Comparison of ENCODE assay signal across 8 cellular contexts in genomic region chr1:31413405-31414005, GRCh38. TPM values are rescaled to one million over a fixed set of nuclear protein-coding genes. Genes with fewer than 3 reads are reported as not detected.
DNase-seq lines count a peak whose midpoint lies in the region; ATAC-seq and TF ChIP-seq lines count a peak whose summit lies in the region.

No MANE protein-coding gene starts in this region.

- TF ChIP-seq CTCF in lower leg skin (IDR thresholded peaks at IDR 0.05) = no peak
- no peak for TF ChIP-seq CTCF in suprapubic skin (IDR thresholded peaks at IDR 0.05)

- H3K4me1 ChIP-seq in SJCRH30 (peaks cover 21% of the 10 kb centered on the region), suprapubic skin (peaks cover 37% of the 10 kb centered on the region)

- H3K4me3 ChIP-seq in SJCRH30 (peak overlapping the region; percentile 71), lower leg skin (ENCODE audit: low read depth, poor library complexity, severe bottlenecking) (peak overlapping the region; percentile 79), suprapubic skin (peak overlapping the region; percentile 73)

- no peak for TF ChIP-seq POLR2A in lower leg skin (IDR thresholded peaks at IDR 0.05)
- no peak for TF ChIP-seq POLR2A in suprapubic skin (IDR thresholded peaks at IDR 0.05)

- DNase-seq in D341Med (ENCODE audit: low spot score) (peak; percentile 69), SJCRH30 (peak; percentile 87), dermis blood vessel endothelial cell (peak; percentile 49), lower leg skin (ENCODE audit: low spot score in 2 of 2) (peak; percentile 61 to 95), suprapubic skin (ENCODE audit: low spot score in 2 of 2) (peak; percentile 85 to 92), cortex of kidney (lab: John Stamatoyannopoulos, UW) (no peak)

- intact Hi-C loops in lower leg skin (cut with DNase I; ENCODE audit: low total_unique reads) = loop anchor here (10.0 kb wide), 1 partner anchor 131 kb away; no protein-coding TSS in a partner anchor

- H3K27ac ChIP-seq in SJCRH30 (peak overlapping the region; percentile 89), suprapubic skin (peak overlapping the region; percentile 80)

- ATAC-seq in HG02759 (IDR thresholded peaks at IDR 0.05; ENCODE audit: unreplicated experiment) (peak; percentile 36), HG03457 (IDR thresholded peaks at IDR 0.05; ENCODE audit: unreplicated experiment) (no peak)

- WGBS in lower leg skin, 2 donors = 0 to 1% methylated on average over 41 to 46 of the region's 56 CpGs
- 3% methylated on average over 23 of the region's 56 CpGs for WGBS in suprapubic skin

- no peaks in the 10 kb centered on the region for H3K36me3 ChIP-seq in SJCRH30
- no peaks in the 10 kb centered on the region for H3K36me3 ChIP-seq in suprapubic skin

- H3K9me3 ChIP-seq in SJCRH30 (replicated peaks) (no peaks in the 10 kb centered on the region), suprapubic skin (no peaks in the 10 kb centered on the region)

- TF ChIP-seq EP300 in suprapubic skin (IDR thresholded peaks at IDR 0.05) = no peak

- H3K27me3 ChIP-seq in SJCRH30 (no peaks in the 10 kb centered on the region), suprapubic skin (no peaks in the 10 kb centered on the region)

RNA-seq across cellular contexts. Expression of gene SERINC2, which starts 0.5 kb away (rescaled TPM):
- 14.2 and 17.1 TPM in 2 replicates for total RNA-seq in SJCRH30 (2014; rRNA removed; shearing (Covaris generic))
- total RNA-seq in dermis blood vessel endothelial cell (4.8 and 12.9 TPM in 2 replicates), lower leg skin (10 to 100 TPM; 51.4 to 85.4 (median 60.6) TPM), suprapubic skin (10 to 100 TPM; 52.9 to 95.6 (median 68.3) TPM)

RNA-seq across cellular contexts. Expression of gene FABP3, which starts 40.6 kb away (rescaled TPM):
- total RNA-seq in SJCRH30 (2014; rRNA removed; shearing (Covaris generic)) = 3.6 and 6.1 TPM in 2 replicates
- 0.51 and 1.1 TPM in 2 replicates for total RNA-seq in dermis blood vessel endothelial cell
- total RNA-seq in lower leg skin = 10 to 100 TPM in 2 of 4 donors, 1 to 10 TPM in 2; 2.5 to 12.1 (median 8.6) TPM
- total RNA-seq in suprapubic skin = 1 to 10 TPM; 1.5 to 5.6 (median 3.3) TPM
